8 cellular contexts compared by ENCODE assay signal in genomic region chr11:75532200-75532972, GRCh38. TPM values are rescaled to one million over a fixed set of nuclear protein-coding genes. Genes with fewer than 3 reads are reported as not detected.
A peak's percentile ranks its signal among the peaks of the same experiment; 100 is the strongest.
DNase-seq lines count a peak whose midpoint lies in the region; ATAC-seq and TF ChIP-seq lines count a peak whose summit lies in the region.

No MANE protein-coding gene starts in this region.

- H3K4me2 ChIP-seq in KMS-11, result 0 out of 2 replicates have a peak overlapping the region, but pooled peaks have one; percentile 27

- no peaks in the 10 kb centered on the region for H3K27me3 ChIP-seq in KMS-11 (ENCODE audit: insufficient read depth, low read depth)
- peaks cover 35% of the 10 kb centered on the region for H3K27me3 ChIP-seq in neutrophil
- H3K27me3 ChIP-seq in thoracic aorta (replicated peaks; ENCODE audit: insufficient read depth), result no peaks in the 10 kb centered on the region

- H3K27ac ChIP-seq in KMS-11 (no peak overlapping the region), neutrophil (no peak overlapping the region), thoracic aorta (no peak overlapping the region)

- H3K4me3 ChIP-seq in KMS-11 (IDR thresholded peaks at IDR 0.05; ENCODE audit: insufficient read depth, low read depth, low read length) (no peak overlapping the region), fibroblast of the aortic adventitia (ENCODE audit: low read depth, low read length) (no peak overlapping the region), neutrophil (ENCODE audit: low read depth in 1 of 2, low read length in 1 of 2) (no peak overlapping the region), thoracic aorta (no peak overlapping the region)

- no peaks in the 10 kb centered on the region for H3K36me3 Mint-ChIP-seq in activated T-cell treated with anti-CD3 and anti-CD28 coated beads, Interleukin-2, amount 50 U/mL, for 4 hours (ENCODE audit: insufficient read depth)

- no peaks in the 10 kb centered on the region for H3K27me3 Mint-ChIP-seq in activated T-cell treated with anti-CD3 and anti-CD28 coated beads, Interleukin-2, amount 50 U/mL, for 4 hours (ENCODE audit: low read depth)

- peak; percentile 70 for DNase-seq in Daoy (ENCODE audit: low read depth)
- DNase-seq in RKO (ENCODE audit: low spot score), result peak; percentile 66
- DNase-seq in activated T-cell treated with anti-CD3 and anti-CD28 coated beads, Interleukin-2, amount 50 U/mL, for 4 hours, result peak; percentile 83
- peak; percentile 67 for DNase-seq in fibroblast of the aortic adventitia (ENCODE audit: low read depth)
- DNase-seq in thoracic aorta (ENCODE audit: low spot score), result no peak

- H3K36me3 ChIP-seq in KMS-11 (ENCODE audit: insufficient read depth) (no peaks in the 10 kb centered on the region), neutrophil (no peaks in the 10 kb centered on the region), thoracic aorta (no peaks in the 10 kb centered on the region)

- no peak overlapping the region for H2AFZ ChIP-seq in KMS-11 (ENCODE audit: low read depth)

- H3K9me3 ChIP-seq in neutrophil (no peaks in the 10 kb centered on the region), thoracic aorta (no peaks in the 10 kb centered on the region)

- H3K4me1 Mint-ChIP-seq in activated T-cell treated with anti-CD3 and anti-CD28 coated beads, Interleukin-2, amount 50 U/mL, for 4 hours (ENCODE audit: low read depth), result peaks cover 40% of the 10 kb centered on the region

- TF ChIP-seq CTCF in KMS-11 (conservative IDR thresholded peaks at IDR 0.05; ENCODE audit: low read depth, low read length), result peak; percentile 83
- TF ChIP-seq CTCF in fibroblast of the aortic adventitia (IDR thresholded peaks at IDR 0.05; ENCODE audit: insufficient read depth, low read length), result peak; percentile 79
- peak; percentile 90 for TF ChIP-seq CTCF in neutrophil (IDR thresholded peaks at IDR 0.05)
- TF ChIP-seq CTCF in thoracic aorta (IDR thresholded peaks at IDR 0.05), result peak; percentile 89

- no peak overlapping the region for H3K4me3 Mint-ChIP-seq in activated T-cell treated with anti-CD3 and anti-CD28 coated beads, Interleukin-2, amount 50 U/mL, for 4 hours

- no peaks in the 10 kb centered on the region for H4K20me1 ChIP-seq in KMS-11 (ENCODE audit: insufficient read depth)

- H3K4me1 ChIP-seq in KMS-11 (ENCODE audit: low read depth, poor library complexity, severe bottlenecking), result peaks cover 3% of the 10 kb centered on the region
- H3K4me1 ChIP-seq in neutrophil (ENCODE audit: control insufficient read depth in 1 of 2, insufficient read depth in 1 of 2, low read depth in 1 of 2, low read length in 1 of 2), result peaks cover 6 to 17% of the 10 kb centered on the region in 2 experiments
- H3K4me1 ChIP-seq in thoracic aorta (ENCODE audit: control insufficient read depth in 1 of 2, low read depth in 2 of 2), result no peaks in the 10 kb centered on the region

- H3K9me3 Mint-ChIP-seq in activated T-cell treated with anti-CD3 and anti-CD28 coated beads, Interleukin-2, amount 50 U/mL, for 4 hours, result no peaks in the 10 kb centered on the region

- H3K79me2 ChIP-seq in KMS-11 (ENCODE audit: insufficient read depth, low read depth), result no peaks in the 10 kb centered on the region

- ATAC-seq in activated T-cell treated with anti-CD3 and anti-CD28 coated beads, Interleukin-2, amount 50 U/mL, for 4 hours, result peak; percentile 57 to 67
- ATAC-seq in thoracic aorta (ENCODE audit: insufficient number of reproducible peaks, low FRiP score, low read depth), result no peak
- ATAC-seq in HG03354 (IDR thresholded peaks at IDR 0.05; ENCODE audit: poor library complexity, severe bottlenecking, unreplicated experiment), result no peak

- H3K9ac ChIP-seq in KMS-11, result no peak overlapping the region

RNA-seq across cellular contexts. Expression of gene GDPD5, which starts 6.6 kb away (rescaled TPM):
- 2.6 and 3.7 TPM in 2 replicates for total RNA-seq in Daoy (2014; rRNA removed; shearing (Covaris generic))
- 10 to 100 TPM in 1 of 3 donors, 1 to 10 TPM in 2; 5.4 to 10.9 (median 9.8) TPM for total RNA-seq in activated T-cell treated with anti-CD3 and anti-CD28 coated beads, Interleukin-2, amount 50 U/mL, for 4 hours
- 5.3 and 12.4 TPM in 2 replicates for total RNA-seq in fibroblast of the aortic adventitia (ENCODE audit: low replicate concordance)
- total RNA-seq in thoracic aorta, result 10 to 100 TPM; 30.8 to 34.9 TPM

RNA-seq across cellular contexts. Expression of gene SERPINH1, which starts 29.7 kb away (rescaled TPM):
- total RNA-seq in Daoy (2014; rRNA removed; shearing (Covaris generic)), result 300 and 415 TPM in 2 replicates
- 10 to 100 TPM; 17.6 to 19.8 (median 17.8) TPM for total RNA-seq in activated T-cell treated with anti-CD3 and anti-CD28 coated beads, Interleukin-2, amount 50 U/mL, for 4 hours
- total RNA-seq in fibroblast of the aortic adventitia (ENCODE audit: low replicate concordance) (374 and 497 TPM in 2 replicates), thoracic aorta (100 to 1,000 TPM; 367 to 480 TPM)

Comparison
In these comparisons a context has a peak if more than half of its experiments do, and no peak if none do; other contexts are left out.
1. ATAC-seq: peak in activated T-cell treated with anti-CD3 and anti-CD28 coated beads, Interleukin-2, amount 50 U/mL, for 4 hours (2 of 2); none in thoracic aorta (single experiment) and HG03354 (single experiment).
2. RNA of gene SERPINH1, which starts 29.7 kb away (total RNA-seq): 374 to 497 TPM in fibroblast of the aortic adventitia, 367 to 480 TPM in thoracic aorta and 300 to 415 TPM in Daoy; 17.6 to 19.8 TPM in activated T-cell treated with anti-CD3 and anti-CD28 coated beads, Interleukin-2, amount 50 U/mL, for 4 hours; every median in the first group is over 10 times any median in the second.
3. Peak in every context shown above with its lines, with median percentiles within 50 percentile points of each other: CTCF ChIP-seq.